ENCODE assay signal across 9 cellular contexts in the genomic region with DNA sequence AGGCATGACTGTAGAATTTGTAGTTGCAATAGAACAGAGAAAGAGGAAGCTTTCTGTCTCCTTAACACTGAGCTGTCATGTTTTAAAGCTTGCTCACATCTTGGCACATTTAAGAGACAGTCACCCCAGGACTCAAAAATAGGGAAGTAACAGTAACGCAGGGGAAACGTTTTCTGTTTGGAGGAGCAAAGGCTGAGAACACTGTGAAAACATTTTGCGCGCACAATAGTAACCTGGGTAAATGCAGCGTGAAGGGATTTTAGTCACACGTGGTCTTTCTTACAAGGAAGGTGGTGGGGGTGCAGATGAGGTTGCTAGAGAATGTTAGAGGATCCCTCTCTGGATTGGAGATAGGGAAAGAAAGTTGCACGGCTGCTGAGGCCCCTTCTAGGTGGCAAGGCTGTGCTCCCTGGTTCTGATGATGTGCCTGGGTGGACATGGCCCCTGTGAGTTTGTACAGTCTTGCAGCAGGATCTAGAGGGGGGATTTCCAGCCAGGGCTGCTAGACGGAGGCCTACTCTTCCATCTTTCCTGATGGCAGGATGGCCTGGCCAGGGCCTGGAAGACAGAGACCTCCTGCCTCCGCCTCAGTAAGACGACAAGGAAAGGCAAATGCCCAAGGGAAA. TPM values are rescaled to one million over a fixed set of nuclear protein-coding genes. Genes with fewer than 3 reads are reported as not detected.
A peak's percentile ranks its signal among the peaks of the same experiment; 100 is the strongest.
DNase-seq lines count a peak whose midpoint lies in the region; ATAC-seq and TF ChIP-seq lines count a peak whose summit lies in the region.
"Had no signal": no experiment of that assay in that cellular context is flagged by ENCODE, and none has a peak within 500 bp of the region (broad histone marks: within the 10 kb centered on the region; RNA-seq: fewer than 3 reads in every experiment).

No MANE protein-coding gene starts in this region.

- in situ Hi-C loops in gastrocnemius medialis (cut with MboI; ENCODE audit: low sequenced_read_pairs in 4 of 4), result no loop called here

- TF ChIP-seq POLR2A in gastrocnemius medialis (IDR thresholded peaks at IDR 0.05), result no peak

- TF ChIP-seq CTCF in gastrocnemius medialis (IDR thresholded peaks at IDR 0.05 in 4 of 5, conservative IDR thresholded peaks at IDR 0.05 in 1 of 5), result no peak

- peak overlapping the region; percentile 75 for H3K27ac ChIP-seq in ACC112 (ENCODE audit: low read depth, low read length)
- peak overlapping the region in 2 of 4 donors; percentile 19 to 42 for H3K27ac ChIP-seq in gastrocnemius medialis

- ATAC-seq in GM21390 (IDR thresholded peaks at IDR 0.05; ENCODE audit: unreplicated experiment) (peak; percentile 70), left cardiac atrium (peak; percentile 7 to 32), gastrocnemius medialis (no peak), GM18873 (IDR thresholded peaks at IDR 0.05; ENCODE audit: low FRiP score, unreplicated experiment) (no peak)

- intact Hi-C loops in left cardiac atrium (cut with DNase I) (no loop called here), gastrocnemius medialis (cut with DNase I; ENCODE audit: low total_unique reads) (no loop called here)

- H3K36me3 ChIP-seq in ACC112 (ENCODE audit: insufficient read depth, low read length) (0 out of 2 replicates have a peak, but pooled peaks cover 7% of the 10 kb centered on the region), gastrocnemius medialis (no peaks in the 10 kb centered on the region)

- peak; percentile 25 for DNase-seq in OCI-M1 (lab: John Stamatoyannopoulos, UW)
- DNase-seq in left cardiac atrium, result no peak
- DNase-seq in NCI-H69 (lab: John Stamatoyannopoulos, UW), result no peak
- DNase-seq in gastrocnemius medialis, result no peak
- no peak for DNase-seq in superior temporal gyrus (ENCODE audit: extremely low spot score)
- DNase-seq: RPMI8226 had no signal

- peaks cover 47% of the 10 kb centered on the region for H3K4me1 ChIP-seq in ACC112 (ENCODE audit: control insufficient read depth, insufficient read depth, low read length, unreplicated experiment)
- H3K4me1 ChIP-seq in gastrocnemius medialis, result peaks cover 0 to 4% of the 10 kb centered on the region in 2 donors

- no peak overlapping the region for H2AFZ ChIP-seq in ACC112 (ENCODE audit: low read length, unreplicated experiment)

- no peaks in the 10 kb centered on the region for H3K9me3 ChIP-seq in gastrocnemius medialis

- no peaks in the 10 kb centered on the region for H3K79me2 ChIP-seq in ACC112 (ENCODE audit: control insufficient read depth, insufficient read depth, low read length, unreplicated experiment)

- no peaks in the 10 kb centered on the region for H3K27me3 ChIP-seq in ACC112 (ENCODE audit: insufficient read depth, low read length)
- H3K27me3 ChIP-seq in gastrocnemius medialis, result no peaks in the 10 kb centered on the region

- H3K4me3 ChIP-seq in ACC112 (ENCODE audit: low read depth, low read length) (no peak overlapping the region), gastrocnemius medialis (no peak overlapping the region)

RNA-seq across cellular contexts. Expression of gene STARD5, which starts 12.0 kb away (rescaled TPM):
- total RNA-seq in left cardiac atrium (1 to 10 TPM; 2.0 to 5.7 TPM), gastrocnemius medialis (1 to 10 TPM in 1 of 4 donors, under 1 TPM in 3; 0.36 to 1.7 (median 0.63) TPM)

Comparison
In these comparisons a context has a peak if more than half of its experiments do, and no peak if none do; other contexts are left out.
1. ATAC-seq: peak in GM21390 (single experiment) and left cardiac atrium (2 of 2); none in gastrocnemius medialis (0 of 2) and GM18873 (single experiment).